Comparison of ENCODE assay signal across 10 cellular contexts in genomic region chr5:96483878-96484277, GRCh38.
A peak's percentile ranks its signal among the peaks of the same experiment; 100 is the strongest.
DNase-seq lines count a peak whose midpoint lies in the region; ATAC-seq and TF ChIP-seq lines count a peak whose summit lies in the region.
"Had no signal": no experiment of that assay in that cellular context is flagged by ENCODE, and none has a peak within 500 bp of the region (broad histone marks: within the 10 kb centered on the region; RNA-seq: fewer than 3 reads in every experiment).

No MANE protein-coding gene starts in this region.

- peak; percentile 7 for DNase-seq in GM10266 (ENCODE audit: extremely low spot score)
- DNase-seq in Kasumi-1 (lab: John Stamatoyannopoulos, UW), result peak; percentile 20 to 69
- peak; percentile 76 for DNase-seq in astrocyte of the hippocampus (ENCODE audit: low read depth, low spot score)
- DNase-seq in left kidney (ENCODE audit: low read depth, low spot score), result peak; percentile 92
- no peak for DNase-seq in NCI-H748 (lab: John Stamatoyannopoulos, UW; ENCODE audit: unreplicated experiment)
- no peak for DNase-seq in NCI-H1694 (lab: John Stamatoyannopoulos, UW)
- DNase-seq: naive B cell, NCI-H446 treated with DMSO at 0.1 percent for 48 hours had no signal

- no peak for ATAC-seq in GM21528 (IDR thresholded peaks at IDR 0.05; ENCODE audit: low FRiP score, unreplicated experiment)
- ATAC-seq: effector memory CD8-positive, alpha-beta T cell had no signal

- no peak for TF ChIP-seq CTCF in GM10266 (IDR thresholded peaks at IDR 0.05; ENCODE audit: control insufficient read depth, insufficient read depth, low read depth, missing control alignments)

Comparison
In these comparisons a context has a peak if more than half of its experiments do, and no peak if none do; other contexts are left out.
1. DNase-seq: peak in GM10266 (single experiment), Kasumi-1 (2 of 2), astrocyte of the hippocampus (single experiment) and left kidney (single experiment); none in NCI-H748 (single experiment) and NCI-H1694 (single experiment).